In the genomic region with DNA sequence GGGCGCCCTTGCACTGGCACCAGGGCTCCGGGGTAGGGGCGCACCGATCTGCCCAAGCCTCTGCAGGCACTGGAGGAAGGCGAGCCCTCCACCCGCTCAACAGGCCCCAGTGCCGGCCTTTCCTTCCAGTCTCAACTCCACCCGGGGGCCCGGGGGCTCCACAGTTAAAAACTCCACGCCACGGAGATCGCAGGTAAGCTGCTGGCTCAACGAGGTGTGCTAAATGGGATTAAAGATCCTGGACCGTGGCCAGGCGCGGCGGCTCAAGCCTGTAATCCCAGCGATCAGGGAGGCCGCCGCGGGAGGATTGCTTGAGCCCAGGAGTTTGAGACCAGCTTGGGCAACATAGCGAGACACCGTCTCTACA, we compare ENCODE assay signal across 8 cellular contexts. TPM values are rescaled to one million over a fixed set of nuclear protein-coding genes. Genes with fewer than 3 reads are reported as not detected.
DNase-seq lines count a peak whose midpoint lies in the region; ATAC-seq and TF ChIP-seq lines count a peak whose summit lies in the region.

No MANE protein-coding gene starts in this region.

- no peak for DNase-seq in CD4-positive, CD25-positive, alpha-beta regulatory T cell
- DNase-seq in NT2/D1 (ENCODE audit: low read depth, low spot score) (no peak), activated gamma-delta T cell (lab: John Stamatoyannopoulos, UW) (no peak), GF-D8 (lab: John Stamatoyannopoulos, UW) (no peak)
- no peak for DNase-seq in effector memory CD8-positive, alpha-beta T cell

- H3K4me1 Mint-ChIP-seq in CD4-positive, CD25-positive, alpha-beta regulatory T cell: peaks cover 6 to 50% (median 31%) of the 10 kb centered on the region in 4 donors
- peaks cover 25 to 26% of the 10 kb centered on the region in 2 donors for H3K4me1 Mint-ChIP-seq in effector memory CD8-positive, alpha-beta T cell (ENCODE audit: low read depth in 2 of 2)

- H3K9me3 ChIP-seq in CD4-positive, CD25-positive, alpha-beta regulatory T cell (ENCODE audit: control insufficient read depth in 2 of 2, low read length in 2 of 2): no peaks in the 10 kb centered on the region
- H3K9me3 ChIP-seq in NT2/D1 (ENCODE audit: insufficient read depth, low read length): no peaks in the 10 kb centered on the region
- H3K9me3 ChIP-seq in neural cell (ENCODE audit: low read length): no peaks in the 10 kb centered on the region

- H3K9me3 Mint-ChIP-seq in CD4-positive, CD25-positive, alpha-beta regulatory T cell: no peaks in the 10 kb centered on the region
- H3K9me3 Mint-ChIP-seq in effector memory CD8-positive, alpha-beta T cell: no peaks in the 10 kb centered on the region

- no peak for TF ChIP-seq CTCF in neural cell (IDR thresholded peaks at IDR 0.05; ENCODE audit: poor library complexity, severe bottlenecking)

- no peak overlapping the region for H3K4me3 ChIP-seq in CD4-positive, CD25-positive, alpha-beta regulatory T cell (ENCODE audit: low read depth, low read length)
- peak overlapping the region; percentile 98 for H3K4me3 ChIP-seq in NT2/D1 (ENCODE audit: insufficient read length, low read depth)
- H3K4me3 ChIP-seq in neural cell (ENCODE audit: low read length): peak overlapping the region; percentile 99

- H3K27ac ChIP-seq in CD4-positive, CD25-positive, alpha-beta regulatory T cell (ENCODE audit: insufficient read depth, low read length, poor library complexity, severe bottlenecking): peak overlapping the region; percentile 88
- peak overlapping the region; percentile 82 for H3K27ac ChIP-seq in neural cell (ENCODE audit: low read length)

- H3K9ac ChIP-seq in NT2/D1 (ENCODE audit: insufficient read length, low read depth): peak overlapping the region; percentile 95
- peak overlapping the region; percentile 80 for H3K9ac ChIP-seq in neural cell (ENCODE audit: low read length)

- peak overlapping the region in 3 of 4 donors; percentile 78 to 95 (median 86) for H3K4me3 Mint-ChIP-seq in CD4-positive, CD25-positive, alpha-beta regulatory T cell
- peak overlapping the region; percentile 94 to 95 for H3K4me3 Mint-ChIP-seq in effector memory CD8-positive, alpha-beta T cell

- peaks cover 21% of the 10 kb centered on the region for H3K79me2 ChIP-seq in neural cell (replicated peaks; ENCODE audit: insufficient read depth, low read length)

- peak overlapping the region; percentile 55 for H3K4me2 ChIP-seq in neural cell (ENCODE audit: low read length)

- peaks cover 4% of the 10 kb centered on the region for H3K27me3 Mint-ChIP-seq in CD4-positive, CD25-positive, alpha-beta regulatory T cell
- H3K27me3 Mint-ChIP-seq in effector memory CD8-positive, alpha-beta T cell: no peaks in the 10 kb centered on the region

- peaks cover 13% of the 10 kb centered on the region for H3K36me3 Mint-ChIP-seq in CD4-positive, CD25-positive, alpha-beta regulatory T cell
- H3K36me3 Mint-ChIP-seq in effector memory CD8-positive, alpha-beta T cell (ENCODE audit: insufficient read depth): peaks cover 21% of the 10 kb centered on the region

- H3K27me3 ChIP-seq in CD4-positive, CD25-positive, alpha-beta regulatory T cell (ENCODE audit: control insufficient read depth, insufficient read depth, low read length): no peaks in the 10 kb centered on the region
- H3K27me3 ChIP-seq in NT2/D1 (ENCODE audit: insufficient read depth, insufficient read length) (no peaks in the 10 kb centered on the region), neural cell (ENCODE audit: insufficient read depth, low read depth, low read length) (no peaks in the 10 kb centered on the region)

- H2AFZ ChIP-seq in neural cell (ENCODE audit: low read depth, low read length): peak overlapping the region; percentile 80

- H3K36me3 ChIP-seq in CD4-positive, CD25-positive, alpha-beta regulatory T cell (ENCODE audit: control insufficient read depth, insufficient read depth, low read length): peaks cover 15% of the 10 kb centered on the region
- H3K36me3 ChIP-seq in NT2/D1 (ENCODE audit: insufficient read depth, insufficient read length, low read length) (peaks cover 40% of the 10 kb centered on the region), neural cell (ENCODE audit: insufficient read depth, low read length) (no peaks in the 10 kb centered on the region)

- no peak for TF ChIP-seq RAD21 in neural cell (conservative IDR thresholded peaks at IDR 0.05)

- peaks cover 38% of the 10 kb centered on the region for H3K4me1 ChIP-seq in CD4-positive, CD25-positive, alpha-beta regulatory T cell (ENCODE audit: control insufficient read depth, insufficient read depth, low read length, poor library complexity, severe bottlenecking)
- no peaks in the 10 kb centered on the region for H3K4me1 ChIP-seq in NT2/D1 (ENCODE audit: insufficient read depth, insufficient read length)

- H3K9me2 ChIP-seq in neural cell (ENCODE audit: insufficient read depth, low read length): no peaks in the 10 kb centered on the region

- ATAC-seq in CD4-positive, CD25-positive, alpha-beta regulatory T cell (ENCODE audit: low read depth in 2 of 2): no peak
- no peak for ATAC-seq in effector memory CD8-positive, alpha-beta T cell (replicated peaks)
- ATAC-seq in GM21390 (IDR thresholded peaks at IDR 0.05; ENCODE audit: unreplicated experiment) (no peak), HG03135 (IDR thresholded peaks at IDR 0.05; ENCODE audit: unreplicated experiment) (no peak)

- H3K27ac Mint-ChIP-seq in CD4-positive, CD25-positive, alpha-beta regulatory T cell: peak overlapping the region; percentile 90 to 92 (median 91)
- peak overlapping the region in 1 of 2 donors; percentile 67 for H3K27ac Mint-ChIP-seq in effector memory CD8-positive, alpha-beta T cell

- H3F3A ChIP-seq in neural cell (ENCODE audit: insufficient read depth, low read length, poor library complexity, severe bottlenecking): no peaks in the 10 kb centered on the region

- TF ChIP-seq EP300 in neural cell (conservative IDR thresholded peaks at IDR 0.05; ENCODE audit: poor library complexity, severe bottlenecking): no peak

- no peaks in the 10 kb centered on the region for H4K20me1 ChIP-seq in neural cell (ENCODE audit: insufficient read depth)

TF ChIP-seq in neural cell, 6 proteins besides CTCF, POLR2A, EP300 and RAD21:
- TF ChIP-seq REST (IDR thresholded peaks at IDR 0.05; ENCODE audit: borderline replicate concordance) (no peak), POLR2AphosphoS5 (IDR thresholded peaks at IDR 0.05) (no peak), EZH2 (IDR thresholded peaks at IDR 0.05; ENCODE audit: borderline replicate concordance, insufficient read depth, low read length, poor library complexity, severe bottlenecking) (no peak), SMC3 (conservative IDR thresholded peaks at IDR 0.05; ENCODE audit: poor library complexity) (no peak), MXI1 (conservative IDR thresholded peaks at IDR 0.05; ENCODE audit: poor library complexity, severe bottlenecking) (no peak), TAF1 (IDR thresholded peaks at IDR 0.05; ENCODE audit: low read depth) (no peak)

RNA-seq across cellular contexts. Expression of gene HSF2BP, which starts 0.5 kb away (rescaled TPM):
- 0.35 TPM for total RNA-seq in CD4-positive, CD25-positive, alpha-beta regulatory T cell
- polyA plus RNA-seq in CD4-positive, CD25-positive, alpha-beta regulatory T cell: under 1 TPM; 0.20 to 0.61 (median 0.48) TPM
- polyA plus RNA-seq in neural cell: 0.54 and 0.89 TPM in 2 replicates
- polyA minus RNA-seq in neural cell: 1.7 and 3.2 TPM in 2 replicates

RNA-seq across cellular contexts. Expression of gene RRP1B, which starts 0.6 kb away (rescaled TPM):
- 37.7 TPM for total RNA-seq in CD4-positive, CD25-positive, alpha-beta regulatory T cell
- polyA plus RNA-seq in CD4-positive, CD25-positive, alpha-beta regulatory T cell: 10 to 100 TPM; 26.2 to 30.4 (median 27.7) TPM
- 20.3 and 21.5 TPM in 2 replicates for polyA plus RNA-seq in neural cell
- 44.1 TPM in 2 replicates for polyA minus RNA-seq in neural cell
